ENCODE assay signal across 8 cellular contexts in genomic region chr15:70096975-70097336, GRCh38. TPM values are rescaled to one million over a fixed set of nuclear protein-coding genes. Genes with fewer than 3 reads are reported as not detected.
DNase-seq lines count a peak whose midpoint lies in the region; ATAC-seq, FAIRE-seq and TF ChIP-seq lines count a peak whose summit lies in the region.

No MANE protein-coding gene starts in this region.

- H3K4me1 Mint-ChIP-seq in T-helper 17 cell, result peaks cover 42% of the 10 kb centered on the region
- peaks cover 29% of the 10 kb centered on the region for H3K4me1 Mint-ChIP-seq in glutamatergic neuron (ENCODE audit: low read depth, unreplicated experiment)

- H3K27me3 Mint-ChIP-seq in T-helper 17 cell, result no peaks in the 10 kb centered on the region
- peaks cover 21% of the 10 kb centered on the region for H3K27me3 Mint-ChIP-seq in glutamatergic neuron (ENCODE audit: unreplicated experiment)

- 0 to 2% (median 0%) methylated on average over 17 to 52 of the region's 52 CpGs for WGBS in small intestine, 3 donors

- H3K36me3 ChIP-seq in H7 (replicated peaks; ENCODE audit: control insufficient read depth, insufficient read depth, low read length) (no peaks in the 10 kb centered on the region; the same call in none of the 2 replicates), small intestine (ENCODE audit: control insufficient read depth in 2 of 2, insufficient read depth in 2 of 2, low read length in 2 of 2) (no peaks in the 10 kb centered on the region)

- H3K9me3 ChIP-seq in T-helper 17 cell (ENCODE audit: control insufficient read depth, low read length, poor library complexity, severe bottlenecking) (no peaks in the 10 kb centered on the region), small intestine (ENCODE audit: control insufficient read depth, low read depth) (no peaks in the 10 kb centered on the region)

- peak overlapping the region; percentile 85 to 98 for H3K27ac ChIP-seq in small intestine (ENCODE audit: low read depth in 1 of 2, low read length in 1 of 2)

- ATAC-seq in T-helper 17 cell, result no peak
- ATAC-seq in HG02623 (IDR thresholded peaks at IDR 0.05; ENCODE audit: unreplicated experiment), result no peak

- H3K4me3 ChIP-seq in H7 (ENCODE audit: insufficient read depth, low read depth, low read length) (peak overlapping the region; percentile 84), small intestine (ENCODE audit: low read depth in 1 of 2, low read length in 2 of 2) (peak overlapping the region; percentile 90 to 95)

- no peak for FAIRE-seq in small intestine (lab: Jason Lieb, UNC)
- FAIRE-seq in GM12891 (lab: Jason Lieb, UNC), result no peak

- H3K36me3 Mint-ChIP-seq in T-helper 17 cell (ENCODE audit: low read depth) (peaks cover 5% of the 10 kb centered on the region), glutamatergic neuron (ENCODE audit: unreplicated experiment) (no peaks in the 10 kb centered on the region)

- H3K4me1 ChIP-seq in small intestine (ENCODE audit: control insufficient read depth in 2 of 2, insufficient read depth in 1 of 2, low read depth in 1 of 2, low read length in 1 of 2), result peaks cover 2 to 26% of the 10 kb centered on the region in 2 donors

- H3K9me3 Mint-ChIP-seq in glutamatergic neuron (ENCODE audit: unreplicated experiment), result peaks cover 18% of the 10 kb centered on the region

- H3K27me3 ChIP-seq in H7 (ENCODE audit: control insufficient read depth, insufficient read depth, low read length) (peaks cover 6% of the 10 kb centered on the region; the same call in 1 of the 2 replicates), small intestine (ENCODE audit: control insufficient read depth in 2 of 2, insufficient read depth in 2 of 2, low read length in 2 of 2) (no peaks in the 10 kb centered on the region)

- no peak for TF ChIP-seq CTCF in glutamatergic neuron (IDR thresholded peaks at IDR 0.05; ENCODE audit: partially characterized antibody, unreplicated experiment)

- DNase-seq in H7, result peak; percentile 65
- no peak for DNase-seq in T-helper 17 cell
- peak; percentile 59 for DNase-seq in glutamatergic neuron
- no peak for DNase-seq in small intestine
- DNase-seq in DMS79 (lab: John Stamatoyannopoulos, UW), result no peak
- no peak for DNase-seq in UCSD-AML1 (lab: John Stamatoyannopoulos, UW; ENCODE audit: unreplicated experiment)
- no peak for DNase-seq in GM12891 (ENCODE audit: insufficient read length, low spot score)

- no peak for TF ChIP-seq POLR2A in GM12891 (IDR thresholded peaks at IDR 0.05; ENCODE audit: low read depth, low read length)

- H3K27ac Mint-ChIP-seq in T-helper 17 cell (peak overlapping the region; percentile 97), glutamatergic neuron (ENCODE audit: unreplicated experiment) (no peak overlapping the region)

- H3K4me3 Mint-ChIP-seq in T-helper 17 cell (peak overlapping the region; percentile 99), glutamatergic neuron (ENCODE audit: unreplicated experiment) (no peak overlapping the region)

TF ChIP-seq in GM12891, 5 proteins besides CTCF, POLR2A, EP300 and RAD21:
- no peak for TF ChIP-seq PAX5 (IDR thresholded peaks at IDR 0.05; ENCODE audit: insufficient read depth, low read length, severe bottlenecking)

RNA-seq across cellular contexts. Expression of gene TLE3, which starts 0.8 kb away (rescaled TPM):
- 83.5 and 108 TPM in 2 replicates for total RNA-seq in H7 (2014; rRNA removed; shearing (Covaris generic))
- 100 to 1,000 TPM; 115 to 132 TPM for total RNA-seq in T-helper 17 cell
- 89.2 TPM for total RNA-seq in glutamatergic neuron (ENCODE audit: unreplicated experiment)
- polyA plus RNA-seq in small intestine, result 10 to 100 TPM; 14.3 to 22.2 (median 14.6) TPM
- 18.6 TPM for polyA plus RNA-seq in GM12891 (2012; ENCODE audit: low read depth, missing spikeins)

Comparison
In these comparisons a context has a peak if more than half of its experiments do, and no peak if none do; other contexts are left out.
1. DNase-seq: peak in H7 (single experiment) and glutamatergic neuron (single experiment); none in T-helper 17 cell (0 of 3), small intestine (single experiment), DMS79 (single experiment), UCSD-AML1 (single experiment) and GM12891 (single experiment).